Comparison of ENCODE assay signal across 12 cellular contexts in genomic region chr11:10866893-10867331, GRCh38. TPM values are rescaled to one million over a fixed set of nuclear protein-coding genes. Genes with fewer than 3 reads are reported as not detected.
DNase-seq lines count a peak whose midpoint lies in the region; ATAC-seq and TF ChIP-seq lines count a peak whose summit lies in the region.
"Had no signal": no experiment of that assay in that cellular context is flagged by ENCODE, and none has a peak within 500 bp of the region (broad histone marks: within the 10 kb centered on the region; RNA-seq: fewer than 3 reads in every experiment).

No MANE protein-coding gene starts in this region.

- peaks cover 8% of the 10 kb centered on the region for H3K4me1 Mint-ChIP-seq in T-helper 17 cell
- peaks cover 6 to 38% (median 27%) of the 10 kb centered on the region in 4 donors for H3K4me1 Mint-ChIP-seq in naive thymus-derived CD8-positive, alpha-beta T cell

- POLR2A ChIA-PET in naive thymus-derived CD8-positive, alpha-beta T cell (lab: Charles Lee) = interaction anchor here (1.0 kb wide), 1 partner anchor 8 kb away, joined by 3 read pairs; no protein-coding TSS in a partner anchor

- H3K27ac ChIP-seq in mesodermal cell (ENCODE audit: low read depth, low read length, severe bottlenecking) = peak overlapping the region; percentile 7
- H3K27ac ChIP-seq: C4-2B had no signal

- no peak for TF ChIP-seq CTCF in epithelial cell of esophagus (IDR thresholded peaks at IDR 0.05; ENCODE audit: insufficient read depth, low read depth, low read length, missing control alignments)

- no peak overlapping the region for H3K4me3 ChIP-seq in epithelial cell of esophagus (ENCODE audit: low read length)
- H3K4me3 ChIP-seq in mesodermal cell (ENCODE audit: extremely low read depth, insufficient read depth, low read length, poor library complexity, severe bottlenecking) = no peak overlapping the region

- H3K4me3 Mint-ChIP-seq in T-helper 17 cell = no peak overlapping the region
- H3K4me3 Mint-ChIP-seq in naive thymus-derived CD8-positive, alpha-beta T cell = no peak overlapping the region

- peaks cover 0 to 9% (median 6%) of the 10 kb centered on the region in 9 donors for H3K9me3 Mint-ChIP-seq in naive thymus-derived CD8-positive, alpha-beta T cell

- no peaks in the 10 kb centered on the region for H3K9me3 ChIP-seq in mesodermal cell (ENCODE audit: control insufficient read depth, low read length)
- no peaks in the 10 kb centered on the region for H3K9me3 ChIP-seq in T-helper 17 cell (ENCODE audit: control insufficient read depth, low read length, poor library complexity, severe bottlenecking)

- 87 to 88% methylated on average over 8 to 9 of the region's 10 CpGs for WGBS in mesodermal cell (ENCODE audit: insufficient coverage in 2 of 2), 2 experiments

- H3K36me3 Mint-ChIP-seq in T-helper 17 cell (ENCODE audit: low read depth) = peaks cover 2% of the 10 kb centered on the region
- peaks cover 6 to 18% (median 11%) of the 10 kb centered on the region in 3 donors for H3K36me3 Mint-ChIP-seq in naive thymus-derived CD8-positive, alpha-beta T cell

- H3K4me1 ChIP-seq in mesodermal cell (ENCODE audit: control insufficient read depth, insufficient read depth, low read length, poor library complexity, severe bottlenecking) = peaks cover 19% of the 10 kb centered on the region

- no peak overlapping the region for H3K27ac Mint-ChIP-seq in T-helper 17 cell
- H3K27ac Mint-ChIP-seq in naive thymus-derived CD8-positive, alpha-beta T cell = no peak overlapping the region

- H3K27me3 Mint-ChIP-seq in T-helper 17 cell = no peaks in the 10 kb centered on the region
- no peaks in the 10 kb centered on the region for H3K27me3 Mint-ChIP-seq in naive thymus-derived CD8-positive, alpha-beta T cell

- ATAC-seq in T-helper 17 cell = no peak
- ATAC-seq in naive thymus-derived CD8-positive, alpha-beta T cell = no peak

- peak; percentile 37 for DNase-seq in AG20443 (ENCODE audit: low spot score)
- peak; percentile 32 to 71 for DNase-seq in NCI-H524 (lab: John Stamatoyannopoulos, UW)
- DNase-seq in epithelial cell of esophagus (ENCODE audit: low read depth) = peak; percentile 44
- no peak for DNase-seq in T-helper 17 cell
- DNase-seq in foreskin melanocyte = no peak
- DNase-seq in T1000 (lab: John Stamatoyannopoulos, UW) = no peak
- DNase-seq in naive thymus-derived CD8-positive, alpha-beta T cell = no peak
- DNase-seq: activated CD4-positive, alpha-beta T cell treated with anti-CD3 and anti-CD28 coated beads, Interleukin-2, amount 50 U/mL, for 4 hours; NCI-H1048; posterior cingulate gyrus had no signal

- no peaks in the 10 kb centered on the region for H3K36me3 ChIP-seq in mesodermal cell (ENCODE audit: control insufficient read depth, insufficient read depth, low read length)

RNA-seq across cellular contexts. Expression of gene ZBED5, which starts 9.1 kb away (rescaled TPM):
- polyA plus RNA-seq in mesodermal cell (2013, experiment 1 of 2) = 50.3 TPM
- polyA plus RNA-seq in mesodermal cell (2013, experiment 2 of 2) = 47.3 TPM
- total RNA-seq in T-helper 17 cell = 10 to 100 TPM; 56.6 to 64.2 TPM
- 100 to 1,000 TPM; 173 to 175 TPM for total RNA-seq in naive thymus-derived CD8-positive, alpha-beta T cell
- polyA plus RNA-seq in naive thymus-derived CD8-positive, alpha-beta T cell = 10 to 100 TPM; 14.6 to 18.6 (median 17.0) TPM

RNA-seq across cellular contexts. Expression of gene EIF4G2, which starts 58.2 kb away (rescaled TPM):
- 833 TPM for polyA plus RNA-seq in mesodermal cell (2013, experiment 1 of 2)
- 863 TPM for polyA plus RNA-seq in mesodermal cell (2013, experiment 2 of 2)
- 100 to 1,000 TPM; 819 to 942 TPM for total RNA-seq in T-helper 17 cell
- total RNA-seq in naive thymus-derived CD8-positive, alpha-beta T cell = 100 to 1,000 TPM; 631 to 638 TPM
- polyA plus RNA-seq in naive thymus-derived CD8-positive, alpha-beta T cell = 100 to 1,000 TPM; 315 to 425 (median 340) TPM

Comparison
In these comparisons a context has a peak if more than half of its experiments do, and no peak if none do; other contexts are left out.
1. DNase-seq: peak in AG20443 (single experiment), NCI-H524 (2 of 2) and epithelial cell of esophagus (single experiment); none in T-helper 17 cell (0 of 3), foreskin melanocyte (single experiment), T1000 (single experiment) and naive thymus-derived CD8-positive, alpha-beta T cell (0 of 10).